ENCODE assay signal across 9 cellular contexts in genomic region chr11:93329936-93330445, GRCh38. TPM values are rescaled to one million over a fixed set of nuclear protein-coding genes. Genes with fewer than 3 reads are reported as not detected.
DNase-seq lines count a peak whose midpoint lies in the region; ATAC-seq and TF ChIP-seq lines count a peak whose summit lies in the region.
"Had no signal": no experiment of that assay in that cellular context is flagged by ENCODE, and none has a peak within 500 bp of the region (broad histone marks: within the 10 kb centered on the region; RNA-seq: fewer than 3 reads in every experiment).

No MANE protein-coding gene starts in this region.

- H3K36me3 Mint-ChIP-seq in activated CD4-positive, alpha-beta T cell treated with anti-CD3 and anti-CD28 coated beads, Interleukin-2, amount 10 ng/mL, durations not matched to agents 7 days and 5 days (ENCODE audit: low read depth), result no peaks in the 10 kb centered on the region
- H3K36me3 Mint-ChIP-seq in activated CD8-positive, alpha-beta T cell treated with anti-CD3 and anti-CD28 coated beads, Interleukin-2, amount 10 ng/mL, durations not matched to agents 7 days and 5 days (ENCODE audit: low read depth), result no peaks in the 10 kb centered on the region

- H3K27me3 ChIP-seq in iPS-20b (ENCODE audit: insufficient read depth, low read length) (peaks cover 28% of the 10 kb centered on the region), thoracic aorta (replicated peaks; ENCODE audit: insufficient read depth) (no peaks in the 10 kb centered on the region)

- no peak for DNase-seq in activated CD4-positive, alpha-beta T cell treated with anti-CD3 and anti-CD28 coated beads, Interleukin-2, amount 10 ng/mL, durations not matched to agents 7 days and 5 days
- no peak for DNase-seq in activated CD4-positive, alpha-beta T cell treated with anti-CD3 and anti-CD28 coated beads, Interleukin-2, amount 50 U/mL, for 4 hours
- DNase-seq in activated CD8-positive, alpha-beta T cell treated with anti-CD3 and anti-CD28 coated beads, Interleukin-2, amount 10 ng/mL, durations not matched to agents 7 days and 5 days, result no peak
- DNase-seq in thoracic aorta (ENCODE audit: low spot score) (no peak), amniotic stem cell (lab: John Stamatoyannopoulos, UW) (no peak), cerebellar cortex (ENCODE audit: low spot score) (no peak)
- DNase-seq in activated CD4-positive, CD25-positive, alpha-beta regulatory T cell treated with anti-CD3 and anti-CD28 coated beads, Interleukin-2, amount 50 U/mL, for 72 hours, result no peak

- H3K4me3 ChIP-seq in iPS-20b (ENCODE audit: low read length), result peak overlapping the region; percentile 80
- peak overlapping the region; percentile 69 for H3K4me3 ChIP-seq in thoracic aorta

- H3K4me1 ChIP-seq in iPS-20b (ENCODE audit: insufficient read depth, low read length) (no peaks in the 10 kb centered on the region), thoracic aorta (ENCODE audit: control insufficient read depth in 1 of 2, low read depth in 2 of 2) (no peaks in the 10 kb centered on the region)

- H3K27ac ChIP-seq in iPS-20b (ENCODE audit: low read length), result no peak overlapping the region
- no peak overlapping the region for H3K27ac ChIP-seq in thoracic aorta

- H3K36me3 ChIP-seq in iPS-20b (ENCODE audit: insufficient read depth, low read depth, low read length), result no peaks in the 10 kb centered on the region
- no peaks in the 10 kb centered on the region for H3K36me3 ChIP-seq in thoracic aorta

- H3K27me3 Mint-ChIP-seq in activated CD4-positive, alpha-beta T cell treated with anti-CD3 and anti-CD28 coated beads, Interleukin-2, amount 10 ng/mL, durations not matched to agents 7 days and 5 days, result peaks cover 50% of the 10 kb centered on the region
- peaks cover 30% of the 10 kb centered on the region for H3K27me3 Mint-ChIP-seq in activated CD8-positive, alpha-beta T cell treated with anti-CD3 and anti-CD28 coated beads, Interleukin-2, amount 10 ng/mL, durations not matched to agents 7 days and 5 days (ENCODE audit: low read depth)

- H3K9me3 ChIP-seq in iPS-20b (ENCODE audit: insufficient read depth, low read depth, low read length) (no peaks in the 10 kb centered on the region), thoracic aorta (no peaks in the 10 kb centered on the region)

- no peak overlapping the region for H3K27ac Mint-ChIP-seq in activated CD4-positive, alpha-beta T cell treated with anti-CD3 and anti-CD28 coated beads, Interleukin-2, amount 10 ng/mL, durations not matched to agents 7 days and 5 days
- H3K27ac Mint-ChIP-seq in activated CD8-positive, alpha-beta T cell treated with anti-CD3 and anti-CD28 coated beads, Interleukin-2, amount 10 ng/mL, durations not matched to agents 7 days and 5 days, result no peak overlapping the region

- peaks cover 7% of the 10 kb centered on the region for H3K4me1 Mint-ChIP-seq in activated CD4-positive, alpha-beta T cell treated with anti-CD3 and anti-CD28 coated beads, Interleukin-2, amount 10 ng/mL, durations not matched to agents 7 days and 5 days
- H3K4me1 Mint-ChIP-seq in activated CD8-positive, alpha-beta T cell treated with anti-CD3 and anti-CD28 coated beads, Interleukin-2, amount 10 ng/mL, durations not matched to agents 7 days and 5 days (ENCODE audit: low read depth), result peaks cover 7% of the 10 kb centered on the region

- H3K4me3 Mint-ChIP-seq in activated CD4-positive, alpha-beta T cell treated with anti-CD3 and anti-CD28 coated beads, Interleukin-2, amount 10 ng/mL, durations not matched to agents 7 days and 5 days, result peak overlapping the region; percentile 37
- peak overlapping the region; percentile 36 for H3K4me3 Mint-ChIP-seq in activated CD8-positive, alpha-beta T cell treated with anti-CD3 and anti-CD28 coated beads, Interleukin-2, amount 10 ng/mL, durations not matched to agents 7 days and 5 days

- no peaks in the 10 kb centered on the region for H3K9me3 Mint-ChIP-seq in activated CD4-positive, alpha-beta T cell treated with anti-CD3 and anti-CD28 coated beads, Interleukin-2, amount 10 ng/mL, durations not matched to agents 7 days and 5 days
- no peaks in the 10 kb centered on the region for H3K9me3 Mint-ChIP-seq in activated CD8-positive, alpha-beta T cell treated with anti-CD3 and anti-CD28 coated beads, Interleukin-2, amount 10 ng/mL, durations not matched to agents 7 days and 5 days (ENCODE audit: insufficient read depth)

- H3K9ac ChIP-seq in iPS-20b (ENCODE audit: low read depth, low read length), result no peak overlapping the region

- TF ChIP-seq CTCF in thoracic aorta (IDR thresholded peaks at IDR 0.05), result no peak

- no peak for ATAC-seq in activated CD8-positive, alpha-beta T cell treated with anti-CD3 and anti-CD28 coated beads, Interleukin-2, amount 10 ng/mL, durations not matched to agents 7 days and 5 days
- ATAC-seq in thoracic aorta (ENCODE audit: insufficient number of reproducible peaks, low FRiP score, low read depth), result no peak

- CTCF ChIA-PET in activated CD4-positive, alpha-beta T cell treated with anti-CD3 and anti-CD28 coated beads, Interleukin-2, amount 10 ng/mL, durations not matched to agents 7 days and 5 days (lab: Charles Lee), result no interaction called here
- CTCF ChIA-PET in activated CD8-positive, alpha-beta T cell treated with anti-CD3 and anti-CD28 coated beads, Interleukin-2, amount 10 ng/mL, durations not matched to agents 7 days and 5 days (lab: Charles Lee), result no interaction called here

- POLR2A ChIA-PET in activated CD4-positive, alpha-beta T cell treated with anti-CD3 and anti-CD28 coated beads, Interleukin-2, amount 10 ng/mL, durations not matched to agents 7 days and 5 days (lab: Charles Lee), result no interaction called here
- POLR2A ChIA-PET in activated CD8-positive, alpha-beta T cell treated with anti-CD3 and anti-CD28 coated beads, Interleukin-2, amount 10 ng/mL, durations not matched to agents 7 days and 5 days (lab: Charles Lee), result no interaction called here

RNA-seq across cellular contexts. Expression of gene DEUP1, which starts 0.6 kb away (rescaled TPM):
- not detected for total RNA-seq in activated CD4-positive, alpha-beta T cell treated with anti-CD3 and anti-CD28 coated beads, Interleukin-2, amount 10 ng/mL, durations not matched to agents 7 days and 5 days
- not detected for total RNA-seq in activated CD8-positive, alpha-beta T cell treated with anti-CD3 and anti-CD28 coated beads, Interleukin-2, amount 10 ng/mL, durations not matched to agents 7 days and 5 days
- total RNA-seq in thoracic aorta, result not detected
- total RNA-seq: LHCN-M2 had no signal
